9 cellular contexts compared by ENCODE assay signal in genomic region chr17:80969030-80969673, GRCh38. TPM values are rescaled to one million over a fixed set of nuclear protein-coding genes. Genes with fewer than 3 reads are reported as not detected.
DNase-seq lines count a peak whose midpoint lies in the region; ATAC-seq, FAIRE-seq and TF ChIP-seq lines count a peak whose summit lies in the region.
"Had no signal": no experiment of that assay in that cellular context is flagged by ENCODE, and none has a peak within 500 bp of the region (broad histone marks: within the 10 kb centered on the region; RNA-seq: fewer than 3 reads in every experiment).

No MANE protein-coding gene starts in this region.

- TF ChIP-seq CTCF in SK-N-SH (IDR thresholded peaks at IDR 0.05) (no peak), fibroblast of lung (conservative IDR thresholded peaks at IDR 0.05 in 1 of 2, IDR thresholded peaks at IDR 0.05 in 1 of 2; ENCODE audit: low read depth in 1 of 2, low read length in 2 of 2) (no peak), psoas muscle (IDR thresholded peaks at IDR 0.05) (no peak)

- H3F3A ChIP-seq in SK-N-SH (replicated peaks; ENCODE audit: insufficient read depth): peaks cover 4% of the 10 kb centered on the region

- POLR2A ChIA-PET in SK-N-SH (lab: Yijun Ruan, JAX): interaction anchor here (1.1 kb wide), 1 partner anchor 515 kb away, joined by 3 read pairs; no protein-coding TSS in a partner anchor

- no peaks in the 10 kb centered on the region for H4K20me1 ChIP-seq in SK-N-SH (ENCODE audit: insufficient read depth)
- H4K20me1 ChIP-seq in fibroblast of lung (ENCODE audit: control insufficient read depth, extremely low read depth, insufficient read depth, low read length): no peaks in the 10 kb centered on the region

- H3K9ac ChIP-seq in SK-N-SH (no peak overlapping the region), fibroblast of lung (ENCODE audit: insufficient read depth, low read length) (peak overlapping the region; percentile 13)

- DNase-seq in DMS 273 treated with DMSO at 0.1 percent for 48 hours (lab: John Stamatoyannopoulos, UW) (peak; percentile 69), SK-N-SH (peak; percentile 56), fibroblast of lung (ENCODE audit: low read depth in 2 of 2) (no peak), psoas muscle (peak in 1 of 2 donors; percentile 65), HTR-8/SVneo (ENCODE audit: insufficient read length, low spot score) (no peak), AG08396 (ENCODE audit: low spot score) (no peak)
- no peak for DNase-seq in stimulated activated CD4-positive, alpha-beta T cell treated with anti-CD3 and anti-CD28 coated beads, Interleukin-1b, Interleukin-23, amount 100 ng/mL, for 48 hours
- no peak for DNase-seq in activated T-cell treated with anti-CD3 and anti-CD28 coated beads, Interleukin-2, amount 50 U/mL, for 48 hours
- DNase-seq: activated CD4-positive, alpha-beta T cell treated with anti-CD3 and anti-CD28 coated beads, Interleukin-2, amount 50 U/mL, for 4 hours had no signal

- H3K27me3 ChIP-seq in SK-N-SH (ENCODE audit: insufficient read depth) (no peaks in the 10 kb centered on the region), fibroblast of lung (ENCODE audit: control insufficient read depth, insufficient read depth, low read length) (no peaks in the 10 kb centered on the region), psoas muscle (ENCODE audit: insufficient read depth in 3 of 3, low read length in 2 of 3) (peaks cover 0 to 3% (median 0%) of the 10 kb centered on the region in 3 donors)

- H3K79me2 ChIP-seq in SK-N-SH (ENCODE audit: insufficient read depth) (no peaks in the 10 kb centered on the region), fibroblast of lung (ENCODE audit: control insufficient read depth, insufficient read depth, low read length) (no peaks in the 10 kb centered on the region)

- peaks cover 9 to 33% of the 10 kb centered on the region in 2 experiments; a peak in 2 of 4 replicates for H3K4me1 ChIP-seq in SK-N-SH (ENCODE audit: control insufficient read depth in 1 of 2, insufficient read depth in 2 of 2, low read depth in 1 of 2, low read length in 1 of 2)
- H3K4me1 ChIP-seq in fibroblast of lung (ENCODE audit: control insufficient read depth, extremely low read depth, insufficient read depth, low read length): peaks cover 13% of the 10 kb centered on the region
- H3K4me1 ChIP-seq in psoas muscle: peaks cover 20% of the 10 kb centered on the region

- H3K36me3 ChIP-seq in SK-N-SH (replicated peaks in 1 of 2; ENCODE audit: control insufficient read depth in 1 of 2, insufficient read depth in 2 of 2, low read length in 1 of 2) (peaks cover 0 to 14% of the 10 kb centered on the region in 2 experiments), fibroblast of lung (ENCODE audit: control insufficient read depth, insufficient read depth, low read length) (peaks cover 2% of the 10 kb centered on the region), psoas muscle (ENCODE audit: insufficient read depth in 1 of 2, low read depth in 1 of 2) (peaks cover 0 to 17% of the 10 kb centered on the region in 2 donors)

- H3K4me2 ChIP-seq in SK-N-SH: peak overlapping the region; percentile 22; the same call in 1 of the 2 replicates
- H3K4me2 ChIP-seq in fibroblast of lung (ENCODE audit: extremely low read depth, insufficient read depth, low read length): no peak overlapping the region

- intact Hi-C loops in psoas muscle (cut with DNase I): no loop called here

- H3K4me3 ChIP-seq in SK-N-SH (ENCODE audit: low read depth in 2 of 2, low read length in 1 of 2) (no peak overlapping the region), fibroblast of lung (replicated peaks in 1 of 4; ENCODE audit: control extremely low read depth in 1 of 4, insufficient read depth in 1 of 4, low read depth in 3 of 4, low read length in 4 of 4) (no peak overlapping the region), psoas muscle (peak overlapping the region; percentile 11)

- H3K27ac ChIP-seq in SK-N-SH (ENCODE audit: low read depth in 2 of 2, low read length in 1 of 2): peak overlapping the region in 1 of 2 experiments; percentile 4; a peak in 2 of 4 replicates
- no peak overlapping the region for H3K27ac ChIP-seq in fibroblast of lung (ENCODE audit: insufficient read depth, low read length)
- H3K27ac ChIP-seq in psoas muscle: no peak overlapping the region

- no peaks in the 10 kb centered on the region for H3K9me3 ChIP-seq in SK-N-SH
- H3K9me3 ChIP-seq in fibroblast of lung (ENCODE audit: control insufficient read depth, insufficient read depth, low read depth, low read length): no peaks in the 10 kb centered on the region
- H3K9me3 ChIP-seq in psoas muscle: no peaks in the 10 kb centered on the region

- CTCF ChIA-PET in SK-N-SH (lab: Yijun Ruan, JAX): interaction anchor here (0.6 to 5.7 kb wide), 14 partner anchors 9 to 541 kb away, joined by 3 to 47 read pairs (median 4); partner anchors contain the start of genes CHMP6 and NPTX1

- TF ChIP-seq RAD21 in SK-N-SH (IDR thresholded peaks at IDR 0.05; ENCODE audit: low read length): no peak

- 52% methylated on average over 16 of the region's 20 CpGs for WGBS in SK-N-SH (ENCODE audit: low lambda C conversion rate)
- 16 to 23% (median 17%) methylated on average over 19 to 20 of the region's 20 CpGs for WGBS in psoas muscle, 3 donors

- no peak overlapping the region for H2AFZ ChIP-seq in SK-N-SH (ENCODE audit: low read depth)
- H2AFZ ChIP-seq in fibroblast of lung (ENCODE audit: low read length): no peak overlapping the region

- no peak for FAIRE-seq in HTR-8/SVneo (lab: Jason Lieb, UNC)

- H3K9me2 ChIP-seq in SK-N-SH: no peaks in the 10 kb centered on the region

- no peak for TF ChIP-seq EP300 in SK-N-SH (IDR thresholded peaks at IDR 0.05; ENCODE audit: borderline replicate concordance in 1 of 2, low read depth in 1 of 2, low read length in 1 of 2)

- ATAC-seq in psoas muscle: peak; percentile 34 to 42 (median 38)

TF ChIP-seq in SK-N-SH, 30 proteins besides CTCF, POLR2A, EP300 and RAD21:
- no peak for TF ChIP-seq NRF1 (IDR thresholded peaks at IDR 0.05; ENCODE audit: low read depth, low read length)
- peak; percentile 77; the same call in 1 of the 2 replicates for TF ChIP-seq RCOR1 (IDR thresholded peaks at IDR 0.05; ENCODE audit: low read length)

RNA-seq across cellular contexts. Expression of gene CHMP6, which starts 22.5 kb away (rescaled TPM):
- polyA plus RNA-seq in SK-N-SH (2012; rRNA removed) (44.1 and 44.3 TPM in 2 replicates), fibroblast of lung (30.1 and 34.4 TPM in 2 replicates), psoas muscle (10 to 100 TPM; 38.3 to 53.2 (median 45.6) TPM)
- 39.4 and 46.0 TPM in 2 replicates for polyA plus RNA-seq in SK-N-SH (2012; cell fraction: cytosol; rRNA removed)
- polyA plus RNA-seq in SK-N-SH (2012; cell fraction: nucleus; rRNA removed): 24.7 and 32.2 TPM in 2 replicates
- total RNA-seq in fibroblast of lung (9.2 and 11.2 TPM in 2 replicates), psoas muscle (10 to 100 TPM; 32.0 to 36.9 (median 33.6) TPM)
- 33.4 and 34.9 TPM in 2 replicates for polyA plus RNA-seq in fibroblast of lung (2012)
- polyA minus RNA-seq in fibroblast of lung (ENCODE audit: low replicate concordance): 7.2 and 12.8 TPM in 2 replicates

Comparison
In these comparisons a context has a peak if more than half of its experiments do, and no peak if none do; other contexts are left out.
1. DNase-seq: peak in DMS 273 treated with DMSO at 0.1 percent for 48 hours (single experiment) and SK-N-SH (single experiment); none in fibroblast of lung (0 of 2), stimulated activated CD4-positive, alpha-beta T cell treated with anti-CD3 and anti-CD28 coated beads, Interleukin-1b, Interleukin-23, amount 100 ng/mL, for 48 hours (single experiment), activated T-cell treated with anti-CD3 and anti-CD28 coated beads, Interleukin-2, amount 50 U/mL, for 48 hours (0 of 2), HTR-8/SVneo (single experiment) and AG08396 (single experiment).